In genomic region chr7:92715963-92716362, GRCh38 we compare ENCODE assay signal across 16 cellular contexts.
A peak's percentile ranks its signal among the peaks of the same experiment; 100 is the strongest.
DNase-seq lines count a peak whose midpoint lies in the region; ATAC-seq, FAIRE-seq and TF ChIP-seq lines count a peak whose summit lies in the region.
"Had no signal": no experiment of that assay in that cellular context is flagged by ENCODE, and none has a peak within 500 bp of the region (broad histone marks: within the 10 kb centered on the region; RNA-seq: fewer than 3 reads in every experiment).

No MANE protein-coding gene starts in this region.

- no peak for TF ChIP-seq POLR2A in H54 (IDR thresholded peaks at IDR 0.05; ENCODE audit: low read depth, low read length)

- H3K9me3 ChIP-seq in left ventricle myocardium inferior (replicated peaks), result no peaks in the 10 kb centered on the region
- no peaks in the 10 kb centered on the region for H3K9me3 ChIP-seq in right atrium auricular region

- no peaks in the 10 kb centered on the region for H3K27me3 Mint-ChIP-seq in activated T-helper 17 cell treated with anti-CD3 and anti-CD28 coated beads, Interleukin-2, amount 50 U/mL, for 72 hours
- H3K27me3 Mint-ChIP-seq in immature natural killer cell (ENCODE audit: low read depth in 3 of 3), result peaks cover 0 to 4% (median 0%) of the 10 kb centered on the region in 3 donors
- H3K27me3 Mint-ChIP-seq: B cell; CD4-positive, alpha-beta memory T cell had no signal

- peaks cover 47% of the 10 kb centered on the region for H3K4me1 Mint-ChIP-seq in activated T-helper 17 cell treated with anti-CD3 and anti-CD28 coated beads, Interleukin-2, amount 50 U/mL, for 72 hours
- H3K4me1 Mint-ChIP-seq in immature natural killer cell, result peaks cover 28 to 29% of the 10 kb centered on the region in 2 donors

- H3K27ac ChIP-seq in left ventricle myocardium inferior (replicated peaks) (peak overlapping the region; percentile 93), right atrium auricular region (no peak overlapping the region)

- DNase-seq in left ventricle myocardium inferior (no peak), right atrium auricular region (ENCODE audit: low spot score) (no peak), immature natural killer cell (no peak), H54 (ENCODE audit: insufficient read length, low spot score) (no peak)
- DNase-seq in activated CD4-positive, alpha-beta T cell treated with anti-CD3 and anti-CD28 coated beads, Interleukin-2, amount 50 U/mL, for 4 hours, result no peak
- DNase-seq: CD4-positive, alpha-beta memory T cell; HFFc6; KBM-7; NCI-H1092; NCI-H1694 treated with DMSO at 0.1 percent for 48 hours; NCI-H69 had no signal

- no peak overlapping the region for H3K4me3 Mint-ChIP-seq in activated T-helper 17 cell treated with anti-CD3 and anti-CD28 coated beads, Interleukin-2, amount 50 U/mL, for 72 hours
- peak overlapping the region in 1 of 5 donors; percentile 4 for H3K4me3 Mint-ChIP-seq in immature natural killer cell
- H3K4me3 Mint-ChIP-seq: B cell; CD4-positive, alpha-beta memory T cell; HFFc6 had no signal

- TF ChIP-seq CTCF in left ventricle myocardium inferior (IDR thresholded peaks at IDR 0.05; ENCODE audit: borderline replicate concordance), result no peak
- TF ChIP-seq CTCF in right atrium auricular region (IDR thresholded peaks at IDR 0.05), result no peak

- H3K4me1 ChIP-seq in left ventricle myocardium inferior (peaks cover 60% of the 10 kb centered on the region), right atrium auricular region (peaks cover 0 to 28% of the 10 kb centered on the region in 2 donors)

- H3K27me3 ChIP-seq in left ventricle myocardium inferior (ENCODE audit: low read depth) (no peaks in the 10 kb centered on the region), right atrium auricular region (no peaks in the 10 kb centered on the region)

- peaks cover 88% of the 10 kb centered on the region for H3K36me3 Mint-ChIP-seq in activated T-helper 17 cell treated with anti-CD3 and anti-CD28 coated beads, Interleukin-2, amount 50 U/mL, for 72 hours (ENCODE audit: low read depth)
- H3K36me3 Mint-ChIP-seq in immature natural killer cell, result no peaks in the 10 kb centered on the region

- no peak overlapping the region for H3K4me3 ChIP-seq in left ventricle myocardium inferior
- no peak overlapping the region for H3K4me3 ChIP-seq in right atrium auricular region

- H3K36me3 ChIP-seq in left ventricle myocardium inferior, result no peaks in the 10 kb centered on the region
- H3K36me3 ChIP-seq in right atrium auricular region, result no peaks in the 10 kb centered on the region

- ATAC-seq in activated T-helper 17 cell treated with anti-CD3 and anti-CD28 coated beads, Interleukin-2, amount 50 U/mL, for 72 hours (replicated peaks), result no peak
- no peak for ATAC-seq in GM21423 (IDR thresholded peaks at IDR 0.05; ENCODE audit: unreplicated experiment)

- intact Hi-C loops in left ventricle myocardium inferior (cut with micrococcal nuclease), result loop anchor here (10.0 kb wide), 1 partner anchor 69 kb away; no protein-coding TSS in a partner anchor

- no peaks in the 10 kb centered on the region for H3K9me3 Mint-ChIP-seq in activated T-helper 17 cell treated with anti-CD3 and anti-CD28 coated beads, Interleukin-2, amount 50 U/mL, for 72 hours
- H3K9me3 Mint-ChIP-seq in immature natural killer cell, result no peaks in the 10 kb centered on the region
- H3K9me3 Mint-ChIP-seq: CD4-positive, alpha-beta memory T cell; HFFc6 had no signal

- FAIRE-seq in H54 (lab: Jason Lieb, UNC), result no peak
- FAIRE-seq: H1, HTR-8/SVneo had no signal

- peak overlapping the region; percentile 70 for H3K27ac Mint-ChIP-seq in activated T-helper 17 cell treated with anti-CD3 and anti-CD28 coated beads, Interleukin-2, amount 50 U/mL, for 72 hours
- peak overlapping the region in 4 of 6 donors; percentile 16 to 60 (median 30) for H3K27ac Mint-ChIP-seq in immature natural killer cell
- H3K27ac Mint-ChIP-seq: B cell had no signal
